11 cellular contexts compared by ENCODE assay signal in genomic region chr14:74531467-74531866, GRCh38. TPM values are rescaled to one million over a fixed set of nuclear protein-coding genes. Genes with fewer than 3 reads are reported as not detected.
DNase-seq lines count a peak whose midpoint lies in the region; ATAC-seq and TF ChIP-seq lines count a peak whose summit lies in the region.
"Had no signal": no experiment of that assay in that cellular context is flagged by ENCODE, and none has a peak within 500 bp of the region (broad histone marks: within the 10 kb centered on the region; RNA-seq: fewer than 3 reads in every experiment).

No MANE protein-coding gene starts in this region.

- no peaks in the 10 kb centered on the region for H3K27me3 ChIP-seq in adipocyte (replicated peaks; ENCODE audit: control insufficient read depth, insufficient read depth, low read length)

- peak; percentile 82 for ATAC-seq in left ventricle myocardium superior
- ATAC-seq in HG03469 (IDR thresholded peaks at IDR 0.05; ENCODE audit: unreplicated experiment) = no peak
- ATAC-seq in GM21528 (IDR thresholded peaks at IDR 0.05; ENCODE audit: low FRiP score, unreplicated experiment) = no peak

- H3K4me1 ChIP-seq in HEK293 (ENCODE audit: control insufficient read depth, insufficient read depth, low read length) (peaks cover 4% of the 10 kb centered on the region; the same call in 1 of the 2 replicates), adipocyte (ENCODE audit: control insufficient read depth, insufficient read depth, low read length) (no peaks in the 10 kb centered on the region)

- H3K27ac ChIP-seq in HEK293 (ENCODE audit: extremely low read depth, low read depth, low read length) = no peak overlapping the region
- H3K27ac ChIP-seq: skin epidermis had no signal

- CTCF ChIA-PET in HEK293 (lab: Yijun Ruan, JAX) = interaction anchor here (0.6 to 1.2 kb wide), 7 partner anchors 10 to 292 kb away, joined by 3 to 6 read pairs (median 3); no protein-coding TSS in a partner anchor

- peak overlapping the region; percentile 50 for H3K9ac ChIP-seq in adipocyte (ENCODE audit: low read length)

- H3K4me3 ChIP-seq in HEK293 (ENCODE audit: low read depth, low read length) (no peak overlapping the region), adipocyte (ENCODE audit: low read length) (no peak overlapping the region)
- H3K4me3 ChIP-seq: skin epidermis had no signal

- intact Hi-C loops in left ventricle myocardium superior (cut with micrococcal nuclease) = no loop called here

- POLR2A ChIA-PET in HEK293 (lab: Yijun Ruan, JAX) = no interaction called here

- no peak for TF ChIP-seq CTCF in HEK293 (tag by site-specific recombination; IDR thresholded peaks at IDR 0.05)

- H3K36me3 ChIP-seq in HEK293 (ENCODE audit: control insufficient read depth in 2 of 2, insufficient read depth in 1 of 2, low read length in 2 of 2) (no peaks in the 10 kb centered on the region), adipocyte (ENCODE audit: control insufficient read depth, insufficient read depth, low read length, severe bottlenecking) (peaks cover 31% of the 10 kb centered on the region)

- DNase-seq in 8988T (peak; percentile 79), adipocyte (ENCODE audit: low read depth) (peak; percentile 69), left ventricle myocardium superior (peak; percentile 52), amniotic stem cell (lab: John Stamatoyannopoulos, UW) (no peak)
- no peak for DNase-seq in stimulated activated CD4-positive, alpha-beta T cell treated with anti-CD3 and anti-CD28 coated beads, Interleukin-2, amount 100 ng/mL, for 24 hours
- DNase-seq: glutamatergic neuron, NCI-H187 treated with DMSO at 0.1 percent for 48 hours had no signal

- H3K9me3 ChIP-seq in HEK293 (ENCODE audit: control insufficient read depth, insufficient read depth, low read depth, low read length) (no peaks in the 10 kb centered on the region), adipocyte (ENCODE audit: control insufficient read depth, low read length) (no peaks in the 10 kb centered on the region)

TF ChIP-seq in HEK293, 187 proteins besides CTCF, POLR2A, EP300 and RAD21:
- TF ChIP-seq KLF7 (tag by site-specific recombination; IDR thresholded peaks at IDR 0.05; ENCODE audit: borderline replicate concordance) = no peak
- no peak for TF ChIP-seq SP7 (tag by site-specific recombination; IDR thresholded peaks at IDR 0.05)
- peak; percentile 53; the same call in 1 of the 2 replicates for TF ChIP-seq KLF1 (tag by site-specific recombination; IDR thresholded peaks at IDR 0.05)
- TF ChIP-seq KLF9 (tag by site-specific recombination; IDR thresholded peaks at IDR 0.05; ENCODE audit: low read depth) = 0 out of 2 replicates have a peak, but pooled peaks have one; percentile 38
- TF ChIP-seq ZFP69B (tag by site-specific recombination; IDR thresholded peaks at IDR 0.05) = no peak
- no peak for TF ChIP-seq ZNF473 (tag by site-specific recombination; IDR thresholded peaks at IDR 0.05)
- peak; percentile 36 for TF ChIP-seq ZNF654 (tag by site-specific recombination; IDR thresholded peaks at IDR 0.05; ENCODE audit: low read depth)
- TF ChIP-seq ZNF335 (tag by site-specific recombination; conservative IDR thresholded peaks at IDR 0.05) = no peak
- no peak for TF ChIP-seq ZBTB20 (tag by site-specific recombination; IDR thresholded peaks at IDR 0.05)
- TF ChIP-seq ZNF768 (tag by site-specific recombination; IDR thresholded peaks at IDR 0.05) = no peak
- no peak for TF ChIP-seq ZNF837 (tag by site-specific recombination; IDR thresholded peaks at IDR 0.05)
- TF ChIP-seq ZNF560 (tag by site-specific recombination; IDR thresholded peaks at IDR 0.05; ENCODE audit: borderline replicate concordance) = no peak
- no peak for TF ChIP-seq ZSCAN4 (tag by site-specific recombination; IDR thresholded peaks at IDR 0.05)
- no peak for TF ChIP-seq ZNF747 (tag by site-specific recombination; IDR thresholded peaks at IDR 0.05)
- TF ChIP-seq ZNF248 (tag by site-specific recombination; IDR thresholded peaks at IDR 0.05) = no peak
- no peak for TF ChIP-seq ZNF449 (tag by site-specific recombination; IDR thresholded peaks at IDR 0.05)
- TF ChIP-seq PRDM2 (tag by site-specific recombination; IDR thresholded peaks at IDR 0.05; ENCODE audit: borderline replicate concordance) = no peak

RNA-seq across cellular contexts. Expression of gene ISCA2, which starts 37.9 kb away (rescaled TPM):
- 37.5 TPM for total RNA-seq in left ventricle myocardium superior

RNA-seq across cellular contexts. Expression of gene NPC2, which starts 38.4 kb away (rescaled TPM):
- total RNA-seq in left ventricle myocardium superior = 105 TPM

Comparison
In these comparisons a context has a peak if more than half of its experiments do, and no peak if none do; other contexts are left out.
1. DNase-seq: peak in 8988T (single experiment), adipocyte (single experiment) and left ventricle myocardium superior (single experiment); none in amniotic stem cell (single experiment) and stimulated activated CD4-positive, alpha-beta T cell treated with anti-CD3 and anti-CD28 coated beads, Interleukin-2, amount 100 ng/mL, for 24 hours (0 of 2).